ENCODE assay signal across 1 cellular context in genomic region chr6:26550250-26550993, GRCh38.
TF ChIP-seq lines count a peak whose summit lies in the region.

No MANE protein-coding gene starts in this region.

TF ChIP-seq in HepG2, 621 proteins besides CTCF, POLR2A, EP300 and RAD21 (continued from another document and continues in another):
- TF ChIP-seq ZNF367 (CRISPR knock-in tag; IDR thresholded peaks at IDR 0.05; ENCODE audit: borderline replicate concordance), result 0 out of 2 replicates have a peak, but pooled peaks have one; percentile 24
- TF ChIP-seq MLXIP (CRISPR knock-in tag; IDR thresholded peaks at IDR 0.05; ENCODE audit: borderline replicate concordance), result no peak
- TF ChIP-seq THAP8 (CRISPR knock-in tag; IDR thresholded peaks at IDR 0.05; ENCODE audit: borderline replicate concordance), result no peak
- TF ChIP-seq ATF1 (CRISPR knock-in tag; IDR thresholded peaks at IDR 0.05), result 0 out of 2 replicates have a peak, but pooled peaks have one; percentile 51
- TF ChIP-seq ZNF816 (CRISPR knock-in tag; IDR thresholded peaks at IDR 0.05; ENCODE audit: borderline replicate concordance), result peak; percentile 36; the same call in 1 of the 2 replicates
- no peak for TF ChIP-seq RBM22 (optimal IDR thresholded peaks at IDR 0.05; ENCODE audit: low read length)
- no peak for TF ChIP-seq SP140L (CRISPR knock-in tag; IDR thresholded peaks at IDR 0.05; ENCODE audit: borderline replicate concordance)
- TF ChIP-seq POGZ (CRISPR knock-in tag; IDR thresholded peaks at IDR 0.05), result peak; percentile 86
- peak; percentile 98 for TF ChIP-seq ZBTB7B (CRISPR knock-in tag; IDR thresholded peaks at IDR 0.05)
- TF ChIP-seq ZNF44 (CRISPR knock-in tag; IDR thresholded peaks at IDR 0.05), result no peak
- TF ChIP-seq RBAK (CRISPR knock-in tag; IDR thresholded peaks at IDR 0.05), result 0 out of 2 replicates have a peak, but pooled peaks have one; percentile 41
- no peak for TF ChIP-seq ZBTB46 (CRISPR knock-in tag; IDR thresholded peaks at IDR 0.05; ENCODE audit: borderline replicate concordance)
- TF ChIP-seq PCBP1 (IDR thresholded peaks at IDR 0.05; ENCODE audit: borderline replicate concordance, low read depth, low read length), result no peak
- TF ChIP-seq ZFP37 (CRISPR knock-in tag; IDR thresholded peaks at IDR 0.05; ENCODE audit: borderline replicate concordance), result no peak
- TF ChIP-seq NCOA5 (CRISPR knock-in tag; IDR thresholded peaks at IDR 0.05), result no peak
- no peak for TF ChIP-seq TERF1 (CRISPR knock-in tag; IDR thresholded peaks at IDR 0.05)
- peak; percentile 86 for TF ChIP-seq TEAD3 (CRISPR knock-in tag; optimal IDR thresholded peaks at IDR 0.05; ENCODE audit: borderline replicate concordance)
- no peak for TF ChIP-seq ZNF724P (CRISPR knock-in tag; IDR thresholded peaks at IDR 0.05; ENCODE audit: borderline replicate concordance)
- TF ChIP-seq ZBTB44 (CRISPR knock-in tag; IDR thresholded peaks at IDR 0.05), result no peak
- peak; percentile 57; the same call in 1 of the 2 replicates for TF ChIP-seq ZNF362 (CRISPR knock-in tag; IDR thresholded peaks at IDR 0.05; ENCODE audit: borderline replicate concordance)
- peak; percentile 70 for TF ChIP-seq ZNF282 (IDR thresholded peaks at IDR 0.05; ENCODE audit: partially characterized antibody)
- TF ChIP-seq E2F1 (CRISPR knock-in tag; IDR thresholded peaks at IDR 0.05), result peak; percentile 70; the same call in 1 of the 2 replicates
- TF ChIP-seq ZNF430 (CRISPR knock-in tag; IDR thresholded peaks at IDR 0.05), result no peak
- TF ChIP-seq ZNF432 (CRISPR knock-in tag; IDR thresholded peaks at IDR 0.05; ENCODE audit: borderline replicate concordance), result no peak
- peak; percentile 81 for TF ChIP-seq ZSCAN29 (CRISPR knock-in tag; conservative IDR thresholded peaks at IDR 0.05)
- peak; percentile 43; the same call in 1 of the 2 replicates for TF ChIP-seq THRA (CRISPR knock-in tag; IDR thresholded peaks at IDR 0.05; ENCODE audit: borderline replicate concordance)
- TF ChIP-seq KIAA2018 (CRISPR knock-in tag; IDR thresholded peaks at IDR 0.05; ENCODE audit: borderline replicate concordance), result no peak
- peak; percentile 89; the same call in 1 of the 2 replicates for TF ChIP-seq E2F2 (CRISPR knock-in tag; IDR thresholded peaks at IDR 0.05; ENCODE audit: borderline replicate concordance)
- peak; percentile 87 for TF ChIP-seq GATAD2A (CRISPR knock-in tag; IDR thresholded peaks at IDR 0.05)
